13 cellular contexts compared by ENCODE assay signal in the genomic region with DNA sequence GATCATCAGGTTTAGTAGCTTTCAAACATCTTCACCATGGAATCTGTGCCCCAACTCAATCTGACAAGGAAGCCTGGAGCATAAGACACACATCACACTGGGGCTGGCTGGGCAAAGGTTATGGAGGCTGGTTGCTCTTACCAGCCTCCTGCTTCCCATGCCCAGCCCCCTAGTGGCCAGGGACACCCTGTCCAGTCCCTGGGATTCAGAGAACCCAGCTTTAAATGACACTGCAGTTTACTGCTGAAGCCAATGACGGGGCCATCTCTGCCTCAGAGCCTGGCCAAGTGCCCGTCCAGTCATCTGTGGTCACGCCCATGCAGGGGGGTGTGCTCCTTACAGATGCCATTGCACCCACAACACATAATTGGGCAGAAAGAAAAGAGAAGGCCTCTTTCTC.
DNase-seq lines count a peak whose midpoint lies in the region; ATAC-seq, FAIRE-seq and TF ChIP-seq lines count a peak whose summit lies in the region.
"Had no signal": no experiment of that assay in that cellular context is flagged by ENCODE, and none has a peak within 500 bp of the region (broad histone marks: within the 10 kb centered on the region; RNA-seq: fewer than 3 reads in every experiment).

No MANE protein-coding gene starts in this region.

- no peak for ATAC-seq in HG03432 (IDR thresholded peaks at IDR 0.05; ENCODE audit: unreplicated experiment)
- no peak for ATAC-seq in HG03565 (IDR thresholded peaks at IDR 0.05; ENCODE audit: unreplicated experiment)

- H3K4me1 ChIP-seq in SJCRH30: no peaks in the 10 kb centered on the region
- H3K4me1 ChIP-seq: prostate gland had no signal

- DNase-seq in stimulated activated CD4-positive, alpha-beta T cell treated with anti-CD3 and anti-CD28 coated beads, Interleukin-1b, Interleukin-23, amount 100 ng/mL, for 48 hours: peak; percentile 5
- DNase-seq in stimulated activated CD4-positive, alpha-beta T cell treated with anti-CD3 and anti-CD28 coated beads, Interleukin-4, amount 100 ng/mL, for 4 hours: no peak
- DNase-seq in SJCRH30: peak; percentile 38 to 43
- no peak for DNase-seq in kidney epithelial cell (ENCODE audit: low read depth)
- no peak for DNase-seq in activated CD8-positive, alpha-beta memory T cell treated with anti-CD3 and anti-CD28 coated beads, Interleukin-2, amount 50 U/mL, for 4 hours
- no peak for DNase-seq in HTR-8/SVneo (ENCODE audit: insufficient read length, low spot score)
- DNase-seq: activated effector memory CD4-positive, alpha-beta T cell treated with Interleukin-2 at 50 U/mL for 16 hours; effector CD8-positive, alpha-beta T cell; immature natural killer cell; NCI-H2171 had no signal

- no peak overlapping the region for H3K27ac ChIP-seq in SJCRH30
- H3K27ac ChIP-seq: prostate gland had no signal

- H3K36me3 ChIP-seq in SJCRH30 (no peaks in the 10 kb centered on the region), kidney epithelial cell (ENCODE audit: control insufficient read depth, insufficient read depth, low read length) (no peaks in the 10 kb centered on the region)
- H3K36me3 ChIP-seq: prostate gland had no signal

- H3K27me3 ChIP-seq in SJCRH30: 0 out of 2 replicates have a peak, but pooled peaks cover 3% of the 10 kb centered on the region
- H3K27me3 ChIP-seq in kidney epithelial cell (ENCODE audit: control insufficient read depth, insufficient read depth, low read length): peaks cover 2% of the 10 kb centered on the region

- no peaks in the 10 kb centered on the region for H3K9me3 ChIP-seq in SJCRH30 (replicated peaks)
- H3K9me3 ChIP-seq: prostate gland had no signal

- no peak for FAIRE-seq in HTR-8/SVneo (lab: Jason Lieb, UNC)

- H3K4me3 ChIP-seq in SJCRH30: no peak overlapping the region
- no peak overlapping the region for H3K4me3 ChIP-seq in kidney epithelial cell (ENCODE audit: low read depth, low read length)
- H3K4me3 ChIP-seq: prostate gland had no signal

- peak; percentile 38 for TF ChIP-seq CTCF in kidney epithelial cell (IDR thresholded peaks at IDR 0.05; ENCODE audit: insufficient read depth, low read length, poor library complexity, severe bottlenecking)

Comparison
In these comparisons a context has a peak if more than half of its experiments do, and no peak if none do; other contexts are left out.
1. DNase-seq: peak in stimulated activated CD4-positive, alpha-beta T cell treated with anti-CD3 and anti-CD28 coated beads, Interleukin-1b, Interleukin-23, amount 100 ng/mL, for 48 hours (single experiment) and SJCRH30 (2 of 2); none in stimulated activated CD4-positive, alpha-beta T cell treated with anti-CD3 and anti-CD28 coated beads, Interleukin-4, amount 100 ng/mL, for 4 hours (0 of 2), kidney epithelial cell (single experiment), activated CD8-positive, alpha-beta memory T cell treated with anti-CD3 and anti-CD28 coated beads, Interleukin-2, amount 50 U/mL, for 4 hours (single experiment) and HTR-8/SVneo (single experiment).